16 cellular contexts compared by ENCODE assay signal in genomic region chr18:79326413-79327198, GRCh38.
A peak's percentile ranks its signal among the peaks of the same experiment; 100 is the strongest.
DNase-seq lines count a peak whose midpoint lies in the region; ATAC-seq and TF ChIP-seq lines count a peak whose summit lies in the region.
"Had no signal": no experiment of that assay in that cellular context is flagged by ENCODE, and none has a peak within 500 bp of the region (broad histone marks: within the 10 kb centered on the region; RNA-seq: fewer than 3 reads in every experiment).

No MANE protein-coding gene starts in this region.

- no peak overlapping the region for H3K4me3 Mint-ChIP-seq in activated CD4-positive, alpha-beta memory T cell treated with anti-CD3 and anti-CD28 coated beads, Interleukin-2, amount 10 ng/mL, durations not matched to agents 7 days and 5 days
- H3K4me3 Mint-ChIP-seq in activated CD4-positive, alpha-beta memory T cell treated with anti-CD3 and anti-CD28 coated beads for 36 hours: no peak overlapping the region
- H3K4me3 Mint-ChIP-seq in T-cell: no peak overlapping the region

- peaks cover 5% of the 10 kb centered on the region for H3K9me3 Mint-ChIP-seq in activated CD4-positive, alpha-beta memory T cell treated with anti-CD3 and anti-CD28 coated beads, Interleukin-2, amount 10 ng/mL, durations not matched to agents 7 days and 5 days
- peaks cover 3% of the 10 kb centered on the region for H3K9me3 Mint-ChIP-seq in activated CD4-positive, alpha-beta memory T cell treated with anti-CD3 and anti-CD28 coated beads for 36 hours
- no peaks in the 10 kb centered on the region for H3K9me3 Mint-ChIP-seq in T-cell

- intact Hi-C loops in activated CD4-positive, alpha-beta memory T cell treated with anti-CD3 and anti-CD28 coated beads for 36 hours (cut with micrococcal nuclease): no loop called here

- no peaks in the 10 kb centered on the region for H3K27me3 Mint-ChIP-seq in activated CD4-positive, alpha-beta memory T cell treated with anti-CD3 and anti-CD28 coated beads, Interleukin-2, amount 10 ng/mL, durations not matched to agents 7 days and 5 days
- no peaks in the 10 kb centered on the region for H3K27me3 Mint-ChIP-seq in activated CD4-positive, alpha-beta memory T cell treated with anti-CD3 and anti-CD28 coated beads for 36 hours
- H3K27me3 Mint-ChIP-seq in T-cell: no peaks in the 10 kb centered on the region

- H3K4me3 ChIP-seq in foreskin fibroblast (ENCODE audit: low read depth in 1 of 2, low read length in 2 of 2) (no peak overlapping the region), skeletal muscle cell (ENCODE audit: low read depth, low read length) (no peak overlapping the region)
- H3K4me3 ChIP-seq: body of pancreas, esophagus muscularis mucosa, GM23248, SJSA1 had no signal

- CTCF ChIA-PET in activated CD4-positive, alpha-beta memory T cell treated with anti-CD3 and anti-CD28 coated beads, Interleukin-2, amount 10 ng/mL, durations not matched to agents 7 days and 5 days (lab: Charles Lee): no interaction called here
- CTCF ChIA-PET in activated CD4-positive, alpha-beta memory T cell treated with anti-CD3 and anti-CD28 coated beads for 36 hours (lab: Charles Lee): no interaction called here
- CTCF ChIA-PET in T-cell (lab: Charles Lee): no interaction called here

- peaks cover 13% of the 10 kb centered on the region for H3K36me3 Mint-ChIP-seq in activated CD4-positive, alpha-beta memory T cell treated with anti-CD3 and anti-CD28 coated beads, Interleukin-2, amount 10 ng/mL, durations not matched to agents 7 days and 5 days (ENCODE audit: low read depth)
- H3K36me3 Mint-ChIP-seq in activated CD4-positive, alpha-beta memory T cell treated with anti-CD3 and anti-CD28 coated beads for 36 hours: peaks cover 19% of the 10 kb centered on the region
- H3K36me3 Mint-ChIP-seq in T-cell: peaks cover 32% of the 10 kb centered on the region

- H3K27ac Mint-ChIP-seq in activated CD4-positive, alpha-beta memory T cell treated with anti-CD3 and anti-CD28 coated beads, Interleukin-2, amount 10 ng/mL, durations not matched to agents 7 days and 5 days: peak overlapping the region; percentile 9
- no peak overlapping the region for H3K27ac Mint-ChIP-seq in activated CD4-positive, alpha-beta memory T cell treated with anti-CD3 and anti-CD28 coated beads for 36 hours
- H3K27ac Mint-ChIP-seq in T-cell: peak overlapping the region; percentile 21 to 71

- no peak for DNase-seq in activated CD4-positive, alpha-beta memory T cell treated with anti-CD3 and anti-CD28 coated beads, Interleukin-2, amount 10 ng/mL, durations not matched to agents 7 days and 5 days
- no peak for DNase-seq in activated CD4-positive, alpha-beta memory T cell treated with anti-CD3 and anti-CD28 coated beads for 36 hours
- DNase-seq in T-cell (peak in 1 of 34 experiments; percentile 29), foreskin fibroblast (peak; percentile 40 to 42), skeletal muscle cell (ENCODE audit: low read depth) (peak; percentile 13), NCI-H1092 treated with DMSO at 0.1 percent for 48 hours (lab: John Stamatoyannopoulos, UW) (no peak), HCEC 1CT (no peak)
- DNase-seq: body of pancreas; GM23248; islet precursor cell; PC-3; stimulated activated CD4-positive, alpha-beta T cell treated with anti-CD3 and anti-CD28 coated beads, Interleukin-15, amount 100 ng/mL, for 24 hours; T1000 had no signal

- no peak for TF ChIP-seq CTCF in foreskin fibroblast (IDR thresholded peaks at IDR 0.05; ENCODE audit: low read depth, low read length)

- peaks cover 2% of the 10 kb centered on the region for H3K4me1 Mint-ChIP-seq in activated CD4-positive, alpha-beta memory T cell treated with anti-CD3 and anti-CD28 coated beads, Interleukin-2, amount 10 ng/mL, durations not matched to agents 7 days and 5 days
- H3K4me1 Mint-ChIP-seq in activated CD4-positive, alpha-beta memory T cell treated with anti-CD3 and anti-CD28 coated beads for 36 hours (ENCODE audit: low read depth): no peaks in the 10 kb centered on the region
- peaks cover 5 to 8% (median 6%) of the 10 kb centered on the region in 3 donors for H3K4me1 Mint-ChIP-seq in T-cell

- POLR2A ChIA-PET in activated CD4-positive, alpha-beta memory T cell treated with anti-CD3 and anti-CD28 coated beads, Interleukin-2, amount 10 ng/mL, durations not matched to agents 7 days and 5 days (lab: Charles Lee): no interaction called here
- POLR2A ChIA-PET in activated CD4-positive, alpha-beta memory T cell treated with anti-CD3 and anti-CD28 coated beads for 36 hours (lab: Charles Lee): no interaction called here
- POLR2A ChIA-PET in T-cell (lab: Charles Lee): interaction anchor here in 1 of 2 donors (0.5 kb wide), 1 partner anchor 12 kb away, joined by 4 read pairs; no protein-coding TSS in a partner anchor

- ATAC-seq in T-cell (replicated peaks in 1 of 4): peak in 1 of 4 experiments; percentile 61
- no peak for ATAC-seq in HG03565 (IDR thresholded peaks at IDR 0.05; ENCODE audit: unreplicated experiment)
- ATAC-seq: body of pancreas, PC-3 had no signal

Comparison
In these comparisons a context has a peak if more than half of its experiments do, and no peak if none do; other contexts are left out.
1. DNase-seq: peak in foreskin fibroblast (2 of 2) and skeletal muscle cell (single experiment); none in activated CD4-positive, alpha-beta memory T cell treated with anti-CD3 and anti-CD28 coated beads, Interleukin-2, amount 10 ng/mL, durations not matched to agents 7 days and 5 days (single experiment), activated CD4-positive, alpha-beta memory T cell treated with anti-CD3 and anti-CD28 coated beads for 36 hours (single experiment), NCI-H1092 treated with DMSO at 0.1 percent for 48 hours (single experiment) and HCEC 1CT (single experiment).